ENCODE assay signal across 20 cellular contexts in genomic region chr4:170278481-170278880, GRCh38.
DNase-seq lines count a peak whose midpoint lies in the region; ATAC-seq, FAIRE-seq and TF ChIP-seq lines count a peak whose summit lies in the region.
"Had no signal": no experiment of that assay in that cellular context is flagged by ENCODE, and none has a peak within 500 bp of the region (broad histone marks: within the 10 kb centered on the region; RNA-seq: fewer than 3 reads in every experiment).

No MANE protein-coding gene starts in this region.

- no peak overlapping the region for H3K4me3 ChIP-seq in GM12865 (ENCODE audit: low read depth, low read length)
- no peak overlapping the region for H3K4me3 ChIP-seq in OCI-LY3 (ENCODE audit: low read length)
- no peak overlapping the region for H3K4me3 ChIP-seq in bronchial epithelial cell (ENCODE audit: low read depth, low read length)
- H3K4me3 ChIP-seq in mesendoderm (ENCODE audit: low read length), result no peak overlapping the region
- H3K4me3 ChIP-seq: GM23338 had no signal

- H4K20me1 ChIP-seq in OCI-LY3 (ENCODE audit: insufficient read depth, low read length), result no peaks in the 10 kb centered on the region

- H3K56ac ChIP-seq in mesendoderm (ENCODE audit: low read length), result no peak overlapping the region

- peak overlapping the region; percentile 55 for H2AFZ ChIP-seq in OCI-LY3 (ENCODE audit: low read depth, low read length)
- H2AFZ ChIP-seq: GM23338 had no signal

- intact Hi-C loops in activated T-helper 2 cell treated with anti-CD3 and anti-CD28 coated beads, Interferon-gamma antibody, Interleukin-2, Interleukin-4, amounts not matched to agents 10 μg/mL and 5 μg/mL and 100 μg/mL, durations not matched to agents 14 hours and 24 hours and 36 hours (cut with micrococcal nuclease), result no loop called here
- intact Hi-C loops in activated T-helper 1 cell treated with anti-CD3 and anti-CD28 coated beads, Interleukin-12 subunit alpha, Interleukin-12 subunit beta, Interleukin-2, Interleukin-4 antibody, amounts not matched to agents 30 ng/mL and 10 ng/mL and 1 ng/mL, durations not matched to agents 14 hours and 24 hours and 36 hours (cut with micrococcal nuclease), result no loop called here

- H2AK5ac ChIP-seq in mesendoderm (ENCODE audit: low read length), result no peak overlapping the region

- no peak overlapping the region for H3K4me3 Mint-ChIP-seq in stimulated activated memory B cell treated with anti-CD40 and anti-IgM and Interleukin-4, amounts not matched to agents 10 μg/mL and 1 μg/mL and 100 μg/mL, for 72 hours
- no peak overlapping the region for H3K4me3 Mint-ChIP-seq in activated T-helper 2 cell treated with anti-CD3 and anti-CD28 coated beads, Interferon-gamma antibody, Interleukin-2, Interleukin-4, amounts not matched to agents 10 μg/mL and 5 μg/mL and 100 μg/mL, durations not matched to agents 14 hours and 24 hours and 36 hours (ENCODE audit: low read depth)
- no peak overlapping the region for H3K4me3 Mint-ChIP-seq in activated T-helper 1 cell treated with anti-CD3 and anti-CD28 coated beads, Interleukin-12 subunit alpha, Interleukin-12 subunit beta, Interleukin-2, Interleukin-4 antibody, amounts not matched to agents 30 ng/mL and 10 ng/mL and 1 ng/mL, durations not matched to agents 14 hours and 24 hours and 36 hours
- H3K4me3 Mint-ChIP-seq: CD4-positive, alpha-beta memory T cell; GM23338; H9 had no signal

- DNase-seq in GM12865 (ENCODE audit: low read depth) (peak; percentile 20), bronchial epithelial cell (ENCODE audit: low read depth) (peak; percentile 5), mesendoderm (no peak)
- no peak for DNase-seq in activated T-helper 2 cell treated with anti-CD3 and anti-CD28 coated beads, Interferon-gamma antibody, Interleukin-2, Interleukin-4, amounts not matched to agents 10 μg/mL and 5 μg/mL and 100 μg/mL, durations not matched to agents 14 hours and 24 hours and 36 hours (ENCODE audit: low spot score)
- DNase-seq in activated T-helper 1 cell treated with anti-CD3 and anti-CD28 coated beads, Interleukin-12 subunit alpha, Interleukin-12 subunit beta, Interleukin-2, Interleukin-4 antibody, amounts not matched to agents 30 ng/mL and 10 ng/mL and 1 ng/mL, durations not matched to agents 14 hours and 24 hours and 36 hours (ENCODE audit: low spot score), result no peak
- DNase-seq: 8988T; C1 segment of cervical spinal cord; Calu3; CD4-positive, alpha-beta memory T cell; COR-L47; DMS153; DND-41; H9 had no signal

- H2BK15ac ChIP-seq in mesendoderm (replicated peaks; ENCODE audit: low read depth), result no peak overlapping the region

- H3K36me3 ChIP-seq in OCI-LY3 (replicated peaks; ENCODE audit: low read depth, low read length) (peaks cover 5% of the 10 kb centered on the region), bronchial epithelial cell (ENCODE audit: control insufficient read depth, insufficient read depth, low read length) (no peaks in the 10 kb centered on the region), mesendoderm (ENCODE audit: control insufficient read depth, insufficient read depth, low read length) (no peaks in the 10 kb centered on the region)

- H3K27ac Mint-ChIP-seq in stimulated activated memory B cell treated with anti-CD40 and anti-IgM and Interleukin-4, amounts not matched to agents 10 μg/mL and 1 μg/mL and 100 μg/mL, for 72 hours, result no peak overlapping the region
- no peak overlapping the region for H3K27ac Mint-ChIP-seq in activated T-helper 2 cell treated with anti-CD3 and anti-CD28 coated beads, Interferon-gamma antibody, Interleukin-2, Interleukin-4, amounts not matched to agents 10 μg/mL and 5 μg/mL and 100 μg/mL, durations not matched to agents 14 hours and 24 hours and 36 hours
- H3K27ac Mint-ChIP-seq in activated T-helper 1 cell treated with anti-CD3 and anti-CD28 coated beads, Interleukin-12 subunit alpha, Interleukin-12 subunit beta, Interleukin-2, Interleukin-4 antibody, amounts not matched to agents 30 ng/mL and 10 ng/mL and 1 ng/mL, durations not matched to agents 14 hours and 24 hours and 36 hours, result no peak overlapping the region
- H3K27ac Mint-ChIP-seq: CD4-positive, alpha-beta memory T cell; GM23338; H9 had no signal

- no peak overlapping the region for H2BK120ac ChIP-seq in mesendoderm (ENCODE audit: low read depth, low read length)

- TF ChIP-seq CTCF in GM12865 (IDR thresholded peaks at IDR 0.05; ENCODE audit: insufficient read depth, low read depth, low read length, missing control alignments) (no peak), OCI-LY3 (IDR thresholded peaks at IDR 0.05; ENCODE audit: low read depth, low read length) (no peak), bronchial epithelial cell (IDR thresholded peaks at IDR 0.05; ENCODE audit: insufficient read depth, low read length, severe bottlenecking) (no peak)

- H3K27ac ChIP-seq in OCI-LY3 (ENCODE audit: low read length) (no peak overlapping the region), mesendoderm (ENCODE audit: low read depth, low read length) (no peak overlapping the region)

- H3K79me1 ChIP-seq in mesendoderm (ENCODE audit: low read length), result no peaks in the 10 kb centered on the region

- H2BK5ac ChIP-seq in mesendoderm (ENCODE audit: low read length), result no peak overlapping the region

- no peaks in the 10 kb centered on the region for H3K36me3 Mint-ChIP-seq in stimulated activated memory B cell treated with anti-CD40 and anti-IgM and Interleukin-4, amounts not matched to agents 10 μg/mL and 1 μg/mL and 100 μg/mL, for 72 hours
- H3K36me3 Mint-ChIP-seq in activated T-helper 2 cell treated with anti-CD3 and anti-CD28 coated beads, Interferon-gamma antibody, Interleukin-2, Interleukin-4, amounts not matched to agents 10 μg/mL and 5 μg/mL and 100 μg/mL, durations not matched to agents 14 hours and 24 hours and 36 hours (ENCODE audit: low read depth), result no peaks in the 10 kb centered on the region
- no peaks in the 10 kb centered on the region for H3K36me3 Mint-ChIP-seq in activated T-helper 1 cell treated with anti-CD3 and anti-CD28 coated beads, Interleukin-12 subunit alpha, Interleukin-12 subunit beta, Interleukin-2, Interleukin-4 antibody, amounts not matched to agents 30 ng/mL and 10 ng/mL and 1 ng/mL, durations not matched to agents 14 hours and 24 hours and 36 hours (ENCODE audit: low read depth)
- H3K36me3 Mint-ChIP-seq: CD4-positive, alpha-beta memory T cell had no signal

- no peak for FAIRE-seq in bronchial epithelial cell (lab: Jason Lieb, UNC)
- FAIRE-seq: G401.6, GM12891, GM18507 had no signal

- no peak overlapping the region for H3K23ac ChIP-seq in mesendoderm (ENCODE audit: low read length)

- no peak overlapping the region for H3K4me2 ChIP-seq in OCI-LY3 (ENCODE audit: low read length)
- H3K4me2 ChIP-seq in mesendoderm (ENCODE audit: low read length), result no peak overlapping the region
- H3K4me2 ChIP-seq: GM23338 had no signal

- H3K9ac ChIP-seq in OCI-LY3 (ENCODE audit: low read length) (no peak overlapping the region), mesendoderm (ENCODE audit: low read length) (no peak overlapping the region)

- H3K9me3 Mint-ChIP-seq in stimulated activated memory B cell treated with anti-CD40 and anti-IgM and Interleukin-4, amounts not matched to agents 10 μg/mL and 1 μg/mL and 100 μg/mL, for 72 hours, result no peaks in the 10 kb centered on the region
- H3K9me3 Mint-ChIP-seq in activated T-helper 2 cell treated with anti-CD3 and anti-CD28 coated beads, Interferon-gamma antibody, Interleukin-2, Interleukin-4, amounts not matched to agents 10 μg/mL and 5 μg/mL and 100 μg/mL, durations not matched to agents 14 hours and 24 hours and 36 hours, result peaks cover 4% of the 10 kb centered on the region
- H3K9me3 Mint-ChIP-seq in activated T-helper 1 cell treated with anti-CD3 and anti-CD28 coated beads, Interleukin-12 subunit alpha, Interleukin-12 subunit beta, Interleukin-2, Interleukin-4 antibody, amounts not matched to agents 30 ng/mL and 10 ng/mL and 1 ng/mL, durations not matched to agents 14 hours and 24 hours and 36 hours, result no peaks in the 10 kb centered on the region

- no peak overlapping the region for H4K5ac ChIP-seq in mesendoderm (ENCODE audit: low read length)

- peak; percentile 45 for ATAC-seq in stimulated activated memory B cell treated with anti-CD40 and anti-IgM and Interleukin-4, amounts not matched to agents 10 μg/mL and 1 μg/mL and 100 μg/mL, for 72 hours
- ATAC-seq: GM23338, HCT116 had no signal

- H4K8ac ChIP-seq in mesendoderm (ENCODE audit: low read depth, low read length), result no peak overlapping the region

- H3K27me3 ChIP-seq in OCI-LY3 (ENCODE audit: low read depth, low read length) (no peaks in the 10 kb centered on the region), bronchial epithelial cell (ENCODE audit: control insufficient read depth, insufficient read depth, low read length) (no peaks in the 10 kb centered on the region), mesendoderm (ENCODE audit: insufficient read depth, low read length, poor library complexity) (no peaks in the 10 kb centered on the region)

- peaks cover 23% of the 10 kb centered on the region; the same call in 1 of the 2 replicates for H3K9me3 ChIP-seq in OCI-LY3 (ENCODE audit: insufficient read depth, low read length)

- H3K79me2 ChIP-seq in OCI-LY3 (ENCODE audit: low read length) (no peaks in the 10 kb centered on the region), mesendoderm (ENCODE audit: control insufficient read depth, insufficient read depth, low read length) (no peaks in the 10 kb centered on the region)

- no peak overlapping the region for H3K4ac ChIP-seq in mesendoderm (ENCODE audit: low read depth, low read length)

- no peaks in the 10 kb centered on the region; the same call in 1 of the 2 replicates for H3K4me1 ChIP-seq in OCI-LY3 (ENCODE audit: low read length)
- H3K4me1 ChIP-seq in mesendoderm (ENCODE audit: control insufficient read depth, low read depth, low read length), result no peaks in the 10 kb centered on the region

- H3K27me3 Mint-ChIP-seq in stimulated activated memory B cell treated with anti-CD40 and anti-IgM and Interleukin-4, amounts not matched to agents 10 μg/mL and 1 μg/mL and 100 μg/mL, for 72 hours, result no peaks in the 10 kb centered on the region
- no peaks in the 10 kb centered on the region for H3K27me3 Mint-ChIP-seq in activated T-helper 2 cell treated with anti-CD3 and anti-CD28 coated beads, Interferon-gamma antibody, Interleukin-2, Interleukin-4, amounts not matched to agents 10 μg/mL and 5 μg/mL and 100 μg/mL, durations not matched to agents 14 hours and 24 hours and 36 hours (ENCODE audit: low read depth)
- no peaks in the 10 kb centered on the region for H3K27me3 Mint-ChIP-seq in activated T-helper 1 cell treated with anti-CD3 and anti-CD28 coated beads, Interleukin-12 subunit alpha, Interleukin-12 subunit beta, Interleukin-2, Interleukin-4 antibody, amounts not matched to agents 30 ng/mL and 10 ng/mL and 1 ng/mL, durations not matched to agents 14 hours and 24 hours and 36 hours (ENCODE audit: insufficient read depth)

- no peak overlapping the region for H3K18ac ChIP-seq in mesendoderm (ENCODE audit: low read length)

- no peaks in the 10 kb centered on the region for H3K4me1 Mint-ChIP-seq in stimulated activated memory B cell treated with anti-CD40 and anti-IgM and Interleukin-4, amounts not matched to agents 10 μg/mL and 1 μg/mL and 100 μg/mL, for 72 hours
- H3K4me1 Mint-ChIP-seq in activated T-helper 2 cell treated with anti-CD3 and anti-CD28 coated beads, Interferon-gamma antibody, Interleukin-2, Interleukin-4, amounts not matched to agents 10 μg/mL and 5 μg/mL and 100 μg/mL, durations not matched to agents 14 hours and 24 hours and 36 hours (ENCODE audit: low read depth), result no peaks in the 10 kb centered on the region
- H3K4me1 Mint-ChIP-seq in activated T-helper 1 cell treated with anti-CD3 and anti-CD28 coated beads, Interleukin-12 subunit alpha, Interleukin-12 subunit beta, Interleukin-2, Interleukin-4 antibody, amounts not matched to agents 30 ng/mL and 10 ng/mL and 1 ng/mL, durations not matched to agents 14 hours and 24 hours and 36 hours (ENCODE audit: low read depth), result no peaks in the 10 kb centered on the region
- H3K4me1 Mint-ChIP-seq: CD4-positive, alpha-beta memory T cell; GM23338 had no signal

Comparison
In these comparisons a context has a peak if more than half of its experiments do, and no peak if none do; other contexts are left out.
1. DNase-seq: peak in GM12865 (single experiment) and bronchial epithelial cell (single experiment); none in mesendoderm (single experiment), activated T-helper 2 cell treated with anti-CD3 and anti-CD28 coated beads, Interferon-gamma antibody, Interleukin-2, Interleukin-4, amounts not matched to agents 10 μg/mL and 5 μg/mL and 100 μg/mL, durations not matched to agents 14 hours and 24 hours and 36 hours (single experiment) and activated T-helper 1 cell treated with anti-CD3 and anti-CD28 coated beads, Interleukin-12 subunit alpha, Interleukin-12 subunit beta, Interleukin-2, Interleukin-4 antibody, amounts not matched to agents 30 ng/mL and 10 ng/mL and 1 ng/mL, durations not matched to agents 14 hours and 24 hours and 36 hours (single experiment).